13 cellular contexts compared by ENCODE assay signal in genomic region chr5:149408252-149409099, GRCh38. TPM values are rescaled to one million over a fixed set of nuclear protein-coding genes. Genes with fewer than 3 reads are reported as not detected.
DNase-seq lines count a peak whose midpoint lies in the region; ATAC-seq and TF ChIP-seq lines count a peak whose summit lies in the region.
"Had no signal": no experiment of that assay in that cellular context is flagged by ENCODE, and none has a peak within 500 bp of the region (broad histone marks: within the 10 kb centered on the region; RNA-seq: fewer than 3 reads in every experiment).

No MANE protein-coding gene starts in this region.

- intact Hi-C loops in heart right ventricle (cut with DNase I) (loop anchor here in 1 of 10 donors (2.0 kb wide), 1 partner anchor 18 kb away; no protein-coding TSS in a partner anchor), Right ventricle myocardium inferior (cut with DNase I) (no loop called here), right cardiac atrium (cut with DNase I) (no loop called here), posterior vena cava (cut with DNase I) (loop anchor here in 1 of 2 donors (5.0 kb wide), 1 partner anchor 36 kb away; no protein-coding TSS in a partner anchor), vagina (cut with DNase I) (loop anchor here (10.0 kb wide), 1 partner anchor 1376 kb away; no protein-coding TSS in a partner anchor)

- H3K27ac ChIP-seq in heart right ventricle (peak overlapping the region in 9 of 10 donors; percentile 70 to 95 (median 82)), right cardiac atrium (ENCODE audit: low read length) (peak overlapping the region; percentile 21), vagina (peak overlapping the region; percentile 84)

- H3K4me3 ChIP-seq in heart right ventricle (peak overlapping the region; percentile 38 to 64 (median 54)), right cardiac atrium (ENCODE audit: low read length) (peak overlapping the region; percentile 47), vagina (peak overlapping the region; percentile 46 to 57)

- ATAC-seq in heart right ventricle (no peak), Right ventricle myocardium inferior (no peak), right cardiac atrium (no peak), GM21360 (IDR thresholded peaks at IDR 0.05; ENCODE audit: unreplicated experiment) (no peak)

- H3K9me3 ChIP-seq in heart right ventricle (no peaks in the 10 kb centered on the region), right cardiac atrium (ENCODE audit: control insufficient read depth, low read length) (no peaks in the 10 kb centered on the region), vagina (no peaks in the 10 kb centered on the region)

- H3K27me3 ChIP-seq in heart right ventricle (no peaks in the 10 kb centered on the region), right cardiac atrium (ENCODE audit: control insufficient read depth, insufficient read depth) (no peaks in the 10 kb centered on the region), vagina (no peaks in the 10 kb centered on the region)

- H3K36me3 ChIP-seq in heart right ventricle (peaks cover 0 to 28% (median 0%) of the 10 kb centered on the region in 9 donors), vagina (peaks cover 6 to 16% of the 10 kb centered on the region in 2 donors)

- DNase-seq in heart right ventricle (no peak), Right ventricle myocardium inferior (ENCODE audit: missing footprints) (no peak), right cardiac atrium (no peak), posterior vena cava (ENCODE audit: low spot score) (peak; percentile 62), vagina (ENCODE audit: extremely low spot score in 2 of 2) (no peak), NCI-H446 treated with DMSO at 0.1 percent for 48 hours (lab: John Stamatoyannopoulos, UW) (no peak)
- DNase-seq in stimulated activated naive CD4-positive, alpha-beta T cell (lab: John Stamatoyannopoulos, UW) = no peak
- DNase-seq: ACHN; activated T-cell treated with anti-CD3 and anti-CD28 coated beads, Interleukin-2, amount 50 U/mL, for 1 hour; NCI-H1436 treated with DMSO at 0.1 percent for 48 hours; NCI-H748 treated with DMSO at 0.1 percent for 48 hours; stimulated activated CD4-positive, alpha-beta T cell treated with anti-CD3 and anti-CD28 coated beads, Interleukin-2, amount 100 ng/mL, for 48 hours had no signal

- TF ChIP-seq CTCF in heart right ventricle (IDR thresholded peaks at IDR 0.05) = no peak
- no peak for TF ChIP-seq CTCF in vagina (IDR thresholded peaks at IDR 0.05)

- peaks cover 4 to 49% (median 11%) of the 10 kb centered on the region in 9 donors for H3K4me1 ChIP-seq in heart right ventricle
- peaks cover 16% of the 10 kb centered on the region for H3K4me1 ChIP-seq in right cardiac atrium (ENCODE audit: control insufficient read depth, insufficient read depth, low read length)
- peaks cover 57% of the 10 kb centered on the region for H3K4me1 ChIP-seq in vagina

- 82 to 89% methylated on average over 12 of the region's 12 CpGs for WGBS in heart right ventricle, 2 donors
- 81% methylated on average over 12 of the region's 12 CpGs for WGBS in right cardiac atrium

- TF ChIP-seq POLR2A in vagina (IDR thresholded peaks at IDR 0.05) = no peak

RNA-seq across cellular contexts. Expression of gene IL17B, which starts 29.4 kb away (rescaled TPM):
- under 1 TPM in 2 of 10 donors, not detected in 8; 0.44 to 0.83 TPM for total RNA-seq in heart right ventricle
- under 1 TPM in 1 of 2 donors, not detected in 1; 0.57 TPM for polyA plus RNA-seq in heart right ventricle
- not detected for total RNA-seq in Right ventricle myocardium inferior
- 1 to 10 TPM in 1 of 4 donors, under 1 TPM in 2, not detected in 1; 0.65 to 2.3 (median 0.94) TPM for total RNA-seq in right cardiac atrium
- polyA plus RNA-seq in right cardiac atrium = 1.4 TPM
- 10 to 100 TPM in 1 of 2 donors, 1 to 10 TPM in 1; 8.5 to 15.2 TPM for total RNA-seq in posterior vena cava
- total RNA-seq in vagina = 2.7 TPM

RNA-seq across cellular contexts. Expression of gene PCYOX1L, which starts 50.6 kb away (rescaled TPM):
- total RNA-seq in heart right ventricle = 1 to 10 TPM; 2.6 to 5.5 (median 4.0) TPM
- polyA plus RNA-seq in heart right ventricle = 1 to 10 TPM; 4.5 to 6.2 TPM
- 2.7 TPM for total RNA-seq in Right ventricle myocardium inferior
- 1 to 10 TPM; 4.7 to 7.0 (median 6.2) TPM for total RNA-seq in right cardiac atrium
- 3.7 TPM for polyA plus RNA-seq in right cardiac atrium
- total RNA-seq in posterior vena cava = 1 to 10 TPM; 3.1 to 5.6 TPM
- total RNA-seq in vagina = 6.4 TPM

Comparison
In these comparisons a context has a peak if more than half of its experiments do, and no peak if none do; other contexts are left out.
1. H3K27ac ChIP-seq: peak in every context shown above with its lines; median percentile 84 in vagina; 82 in heart right ventricle; 21 in right cardiac atrium.